ENCODE assay signal across 15 cellular contexts in the genomic region with DNA sequence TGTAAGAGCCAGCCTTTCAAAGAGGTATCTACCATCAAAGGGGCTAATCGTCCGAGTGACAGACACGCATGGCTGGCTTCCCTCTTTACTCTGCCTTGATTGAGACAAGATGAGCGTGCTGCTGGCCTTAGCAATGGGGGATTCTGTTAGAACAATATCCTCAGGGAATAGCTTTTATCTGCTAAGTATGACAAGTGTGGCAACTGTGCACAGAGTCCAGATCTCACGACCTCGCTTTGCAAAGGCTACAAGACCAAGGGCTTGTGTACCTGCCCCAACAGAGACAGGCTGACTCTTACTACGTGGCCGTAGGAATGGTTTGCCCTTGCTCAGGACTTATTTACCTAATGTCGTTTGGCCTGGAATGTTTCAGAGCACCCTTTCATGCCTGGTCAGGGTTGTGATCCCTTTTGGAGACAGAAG.
"Had no signal": no experiment of that assay in that cellular context is flagged by ENCODE, and none has a peak within 500 bp of the region (broad histone marks: within the 10 kb centered on the region; RNA-seq: fewer than 3 reads in every experiment).

No MANE protein-coding gene starts in this region.

- H3K27me3 Mint-ChIP-seq: activated naive CD8-positive, alpha-beta T cell treated with anti-CD3 and anti-CD28 coated beads, Interleukin-2, amount 50 U/mL, for 24 hours had no signal

- H3K27ac ChIP-seq: breast epithelium, gastrocnemius medialis, neutrophil, parathyroid adenoma, thyroid gland had no signal

- DNase-seq: activated CD4-positive, alpha-beta T cell treated with anti-CD3 and anti-CD28 coated beads, Interleukin-2, amount 50 U/mL, for 4 hours; activated naive CD4-positive, alpha-beta T cell treated with Interleukin-2 at 50 U/mL for 16 hours; activated naive CD8-positive, alpha-beta T cell treated with anti-CD3 and anti-CD28 coated beads, Interleukin-2, amount 50 U/mL, for 24 hours; activated T-cell treated with anti-CD3 and anti-CD28 coated beads for 4 hours; aorta; gastrocnemius medialis; kidney; mesendoderm; stimulated activated CD4-positive, alpha-beta T cell treated with anti-CD3 and anti-CD28 coated beads, Interleukin-2, amount 100 ng/mL, for 48 hours; stimulated activated naive B cell treated with anti-CD40 and anti-IgM and Interleukin-4, amounts not matched to agents 10 μg/mL and 1 μg/mL and 100 μg/mL, for 72 hours; thyroid gland had no signal

- H3K4me3 ChIP-seq: breast epithelium, gastrocnemius medialis, thyroid gland had no signal

- H3K9me3 Mint-ChIP-seq: activated naive CD8-positive, alpha-beta T cell treated with anti-CD3 and anti-CD28 coated beads, Interleukin-2, amount 50 U/mL, for 24 hours; activated T-helper 17 cell treated with anti-CD3 and anti-CD28 coated beads, Interleukin-2, amount 50 U/mL, for 72 hours; stimulated activated naive B cell treated with anti-CD40 and anti-IgM and Interleukin-4, amounts not matched to agents 10 μg/mL and 1 μg/mL and 100 μg/mL, for 72 hours had no signal

- H3K27ac Mint-ChIP-seq: activated naive CD8-positive, alpha-beta T cell treated with anti-CD3 and anti-CD28 coated beads, Interleukin-2, amount 50 U/mL, for 24 hours; activated T-helper 17 cell treated with anti-CD3 and anti-CD28 coated beads, Interleukin-2, amount 50 U/mL, for 72 hours; stimulated activated naive B cell treated with anti-CD40 and anti-IgM and Interleukin-4, amounts not matched to agents 10 μg/mL and 1 μg/mL and 100 μg/mL, for 72 hours had no signal

- H3K9ac ChIP-seq: parathyroid adenoma had no signal

- H3K4me1 ChIP-seq: breast epithelium, gastrocnemius medialis, parathyroid adenoma, thyroid gland had no signal

- H3K4me1 Mint-ChIP-seq: activated naive CD8-positive, alpha-beta T cell treated with anti-CD3 and anti-CD28 coated beads, Interleukin-2, amount 50 U/mL, for 24 hours; activated T-helper 17 cell treated with anti-CD3 and anti-CD28 coated beads, Interleukin-2, amount 50 U/mL, for 72 hours; stimulated activated naive B cell treated with anti-CD40 and anti-IgM and Interleukin-4, amounts not matched to agents 10 μg/mL and 1 μg/mL and 100 μg/mL, for 72 hours had no signal

- H3K9me3 ChIP-seq: breast epithelium, gastrocnemius medialis, neutrophil, thyroid gland had no signal

- H3K36me3 ChIP-seq: breast epithelium, gastrocnemius medialis, neutrophil, thyroid gland had no signal

- H3K4me3 Mint-ChIP-seq: activated naive CD8-positive, alpha-beta T cell treated with anti-CD3 and anti-CD28 coated beads, Interleukin-2, amount 50 U/mL, for 24 hours; activated T-helper 17 cell treated with anti-CD3 and anti-CD28 coated beads, Interleukin-2, amount 50 U/mL, for 72 hours; stimulated activated naive B cell treated with anti-CD40 and anti-IgM and Interleukin-4, amounts not matched to agents 10 μg/mL and 1 μg/mL and 100 μg/mL, for 72 hours had no signal

- H2AFZ ChIP-seq: parathyroid adenoma had no signal

- H3K36me3 Mint-ChIP-seq: stimulated activated naive B cell treated with anti-CD40 and anti-IgM and Interleukin-4, amounts not matched to agents 10 μg/mL and 1 μg/mL and 100 μg/mL, for 72 hours had no signal

- H3K27me3 ChIP-seq: breast epithelium, gastrocnemius medialis, neutrophil, thyroid gland had no signal
